ENCODE assay signal across 8 cellular contexts in genomic region chr5:66987949-66988838, GRCh38.
A peak's percentile ranks its signal among the peaks of the same experiment; 100 is the strongest.
DNase-seq lines count a peak whose midpoint lies in the region; ATAC-seq and TF ChIP-seq lines count a peak whose summit lies in the region.

No MANE protein-coding gene starts in this region.

- no peak overlapping the region for H3K9ac ChIP-seq in OCI-LY1 (ENCODE audit: low read length)

- peak; percentile 5 for DNase-seq in NCI-H2196 treated with DMSO at 0.1 percent for 48 hours (lab: John Stamatoyannopoulos, UW; ENCODE audit: unreplicated experiment)
- DNase-seq in NCI-H2196 (lab: John Stamatoyannopoulos, UW; ENCODE audit: unreplicated experiment), result no peak
- no peak for DNase-seq in HFF-Myc (ENCODE audit: extremely low read depth, low read depth)
- peak; percentile 48 for DNase-seq in dedifferentiated amniotic fluid mesenchymal stem cell (ENCODE audit: extremely low spot score)
- peak; percentile 38 for DNase-seq in midbrain (lab: John Stamatoyannopoulos, UW)
- no peak for DNase-seq in pons (ENCODE audit: low spot score)

- TF ChIP-seq CTCF in HFF-Myc (IDR thresholded peaks at IDR 0.05; ENCODE audit: low read depth, low read length, missing control alignments), result peak; percentile 67
- TF ChIP-seq CTCF in OCI-LY1 (IDR thresholded peaks at IDR 0.05; ENCODE audit: low read length), result peak; percentile 86

- H3K9me3 ChIP-seq in OCI-LY1 (ENCODE audit: low read length), result no peaks in the 10 kb centered on the region

- no peaks in the 10 kb centered on the region for H3F3A ChIP-seq in OCI-LY1 (ENCODE audit: insufficient read depth, low read length)

- no peak overlapping the region for H3K4me2 ChIP-seq in OCI-LY1 (ENCODE audit: low read length)

- no peaks in the 10 kb centered on the region for H4K20me1 ChIP-seq in OCI-LY1 (ENCODE audit: insufficient read depth, low read length)

- H3K4me3 ChIP-seq in HFF-Myc (replicated peaks; ENCODE audit: low read depth, low read length), result no peak overlapping the region
- no peak overlapping the region for H3K4me3 ChIP-seq in OCI-LY1 (ENCODE audit: low read depth, low read length, poor library complexity, severe bottlenecking)

- no peak overlapping the region for H2AFZ ChIP-seq in OCI-LY1 (ENCODE audit: low read length)

- H3K27me3 ChIP-seq in OCI-LY1 (ENCODE audit: insufficient read depth, low read length), result no peaks in the 10 kb centered on the region

- H3K4me1 ChIP-seq in OCI-LY1 (ENCODE audit: insufficient read depth, low read length, severe bottlenecking), result no peaks in the 10 kb centered on the region

- H3K36me3 ChIP-seq in OCI-LY1 (ENCODE audit: insufficient read depth, low read length), result no peaks in the 10 kb centered on the region

- no peaks in the 10 kb centered on the region for H3K79me2 ChIP-seq in OCI-LY1 (ENCODE audit: insufficient read depth, low read length)

- H3K9me2 ChIP-seq in OCI-LY1 (ENCODE audit: low read depth, low read length), result no peaks in the 10 kb centered on the region

- no peak overlapping the region for H3K27ac ChIP-seq in OCI-LY1 (ENCODE audit: low read depth, low read length, poor library complexity, severe bottlenecking)

- no peak for ATAC-seq in GM21381 (IDR thresholded peaks at IDR 0.05; ENCODE audit: unreplicated experiment)

Comparison
In these comparisons a context has a peak if more than half of its experiments do, and no peak if none do; other contexts are left out.
1. DNase-seq: peak in NCI-H2196 treated with DMSO at 0.1 percent for 48 hours (single experiment), dedifferentiated amniotic fluid mesenchymal stem cell (single experiment) and midbrain (single experiment); none in NCI-H2196 (single experiment), HFF-Myc (single experiment) and pons (single experiment).